In genomic region chr7:12623885-12624498, GRCh38 we compare ENCODE assay signal across 9 cellular contexts. TPM values are rescaled to one million over a fixed set of nuclear protein-coding genes. Genes with fewer than 3 reads are reported as not detected.
DNase-seq lines count a peak whose midpoint lies in the region; ATAC-seq, FAIRE-seq and TF ChIP-seq lines count a peak whose summit lies in the region.
"Had no signal": no experiment of that assay in that cellular context is flagged by ENCODE, and none has a peak within 500 bp of the region (broad histone marks: within the 10 kb centered on the region; RNA-seq: fewer than 3 reads in every experiment).

No MANE protein-coding gene starts in this region.

- no peak overlapping the region for H2BK5ac ChIP-seq in H1 (ENCODE audit: low read depth, low read length)

- H3K36me3 ChIP-seq in H1 (ENCODE audit: control insufficient read depth in 2 of 4, insufficient read depth in 4 of 4, low read length in 3 of 4) (no peaks in the 10 kb centered on the region), psoas muscle (ENCODE audit: insufficient read depth in 1 of 2, low read depth in 1 of 2) (no peaks in the 10 kb centered on the region)
- H3K36me3 ChIP-seq: SJSA1 had no signal

- H3K4me2 ChIP-seq in H1 (ENCODE audit: insufficient read depth in 1 of 2, low read depth in 2 of 2, low read length in 2 of 2) = no peak overlapping the region

- POLR2A ChIA-PET in H1 (lab: Charles Lee; ENCODE audit: partially characterized antibody) = no interaction called here

- no peak overlapping the region for H4K91ac ChIP-seq in H1 (replicated peaks; ENCODE audit: insufficient read length, low read length)

- no peak overlapping the region for H3K23ac ChIP-seq in H1 (ENCODE audit: insufficient read length)

- DNase-seq in DMS153 treated with DMSO at 0.1 percent for 48 hours (lab: John Stamatoyannopoulos, UW; ENCODE audit: unreplicated experiment) (peak; percentile 72), NCI-H345 treated with DMSO at 0.1 percent for 48 hours (lab: John Stamatoyannopoulos, UW; ENCODE audit: unreplicated experiment) (peak; percentile 34), H1 (ENCODE audit: low read depth in 1 of 2, low spot score in 2 of 2) (no peak), psoas muscle (no peak), islet precursor cell (no peak)
- no peak for DNase-seq in activated CD8-positive, alpha-beta memory T cell treated with anti-CD3 and anti-CD28 coated beads, Interleukin-2, amount 50 U/mL, for 48 hours

- no peak overlapping the region for H2BK120ac ChIP-seq in H1 (replicated peaks; ENCODE audit: low read depth, low read length)

- TF ChIP-seq CTCF in H1 (IDR thresholded peaks at IDR 0.05; ENCODE audit: control extremely low read depth in 1 of 3, insufficient read depth in 1 of 3, low read depth in 1 of 3, low read length in 3 of 3) (peak in 2 of 3 experiments; percentile 41 to 48; a peak in 2 of 4 replicates), psoas muscle (IDR thresholded peaks at IDR 0.05) (peak; percentile 59)

- H3K79me1 ChIP-seq in H1 (ENCODE audit: low read depth, low read length) = no peaks in the 10 kb centered on the region; the same call in 1 of the 2 replicates

- H3K9me3 ChIP-seq in H1 (ENCODE audit: insufficient read depth in 2 of 2, low read depth in 1 of 2, low read length in 1 of 2) = no peaks in the 10 kb centered on the region
- no peaks in the 10 kb centered on the region for H3K9me3 ChIP-seq in psoas muscle
- H3K9me3 ChIP-seq: SJSA1 had no signal

- H2BK15ac ChIP-seq in H1 (ENCODE audit: low read length) = no peak overlapping the region

- H3K23me2 ChIP-seq in H1 (ENCODE audit: low read depth, low read length) = no peaks in the 10 kb centered on the region

- no peaks in the 10 kb centered on the region for H4K20me1 ChIP-seq in H1 (replicated peaks in 1 of 2; ENCODE audit: control insufficient read depth in 1 of 2, insufficient read depth in 2 of 2, low read length in 2 of 2)

- H3K4me3 ChIP-seq in H1 (ENCODE audit: extremely low read depth in 1 of 4, insufficient read depth in 2 of 4, low read depth in 3 of 4, low read length in 4 of 4) (no peak overlapping the region), psoas muscle (no peak overlapping the region)
- H3K4me3 ChIP-seq: SJSA1 had no signal

- 54% methylated on average over 1 of the region's 1 CpG; no CpG with 5 or more reads in 1 of the 2 experiments for WGBS in H1 (ENCODE audit: extremely low coverage in 1 of 2, insufficient coverage in 1 of 2, insufficient read length in 1 of 2, insufficient replicate concordance in 2 of 2, low coverage in 1 of 2, low lambda C conversion rate in 2 of 2, missing lambda C conversion rate in 1 of 2), 2 experiments
- 18 to 29% (median 27%) methylated on average over 1 of the region's 1 CpG for WGBS in psoas muscle, 3 donors

- intact Hi-C loops in psoas muscle (cut with DNase I) = loop anchor here in 1 of 2 donors (5.0 kb wide), 1 partner anchor 102 kb away; no protein-coding TSS in a partner anchor

- peak; percentile 49 for ATAC-seq in GM21825 (IDR thresholded peaks at IDR 0.05; ENCODE audit: unreplicated experiment)
- ATAC-seq in psoas muscle = no peak
- ATAC-seq in HG03095 (IDR thresholded peaks at IDR 0.05; ENCODE audit: unreplicated experiment) = no peak

- H3K4ac ChIP-seq in H1 (replicated peaks; ENCODE audit: insufficient read length, low read depth, low read length) = no peak overlapping the region

- no peak overlapping the region for H3K18ac ChIP-seq in H1 (ENCODE audit: extremely low read depth, low read length)

- no peak overlapping the region for H3K14ac ChIP-seq in H1 (ENCODE audit: insufficient read length)

- TF ChIP-seq EP300 in H1 (IDR thresholded peaks at IDR 0.05; ENCODE audit: borderline replicate concordance in 1 of 2, low read depth in 2 of 2, low read length in 2 of 2) = no peak

- no peak for TF ChIP-seq POLR2A in H1 (IDR thresholded peaks at IDR 0.05; ENCODE audit: control extremely low read depth in 1 of 2, low read depth in 2 of 2, low read length in 2 of 2)

- H3K9ac ChIP-seq in H1 (replicated peaks in 1 of 4; ENCODE audit: extremely low read depth in 1 of 4, low read depth in 3 of 4, low read length in 3 of 4) = no peak overlapping the region

- no peak overlapping the region for H4K5ac ChIP-seq in H1 (ENCODE audit: insufficient read length, low read depth, low read length)

- H2BK20ac ChIP-seq in H1 (ENCODE audit: low read length) = no peak overlapping the region

- H3K27me3 ChIP-seq in H1 (replicated peaks in 1 of 4; ENCODE audit: control insufficient read depth in 3 of 4, extremely low read depth in 1 of 4, insufficient read depth in 3 of 4, low read length in 3 of 4) (no peaks in the 10 kb centered on the region), psoas muscle (ENCODE audit: insufficient read depth in 3 of 3, low read length in 2 of 3) (no peaks in the 10 kb centered on the region)
- H3K27me3 ChIP-seq: SJSA1 had no signal

- no peak overlapping the region for H3K56ac ChIP-seq in H1 (replicated peaks; ENCODE audit: insufficient read length, low read depth, low read length)

- peak; percentile 50 for FAIRE-seq in H1 (lab: Jason Lieb, UNC)

- peak; percentile 68 to 78 for TF ChIP-seq RAD21 in H1 (IDR thresholded peaks at IDR 0.05 in 1 of 2, conservative IDR thresholded peaks at IDR 0.05 in 1 of 2; ENCODE audit: low read depth in 2 of 2, low read length in 2 of 2)

- H2BK12ac ChIP-seq in H1 (ENCODE audit: low read depth, low read length) = no peak overlapping the region

- no peak overlapping the region for H2AFZ ChIP-seq in H1 (ENCODE audit: low read length)

- CTCF ChIA-PET in H1 (lab: Charles Lee; ENCODE audit: partially characterized antibody) = interaction anchor here (0.6 to 4.4 kb wide), 26 partner anchors 11 to 810 kb away, joined by 3 to 84 read pairs (median 6); partner anchors contain the start of gene SCIN

- H3K4me1 ChIP-seq in H1 (replicated peaks in 1 of 4; ENCODE audit: control insufficient read depth in 3 of 4, insufficient read depth in 4 of 4, low read length in 3 of 4) = no peaks in the 10 kb centered on the region
- no peaks in the 10 kb centered on the region for H3K4me1 ChIP-seq in psoas muscle

- H2AK5ac ChIP-seq in H1 (ENCODE audit: low read depth, low read length) = no peak overlapping the region

- no peak overlapping the region for H3K27ac ChIP-seq in H1 (ENCODE audit: low read depth, low read length)
- no peak overlapping the region for H3K27ac ChIP-seq in psoas muscle
- H3K27ac ChIP-seq: SJSA1 had no signal

- H4K8ac ChIP-seq in H1 (ENCODE audit: extremely low read depth, insufficient read depth, low read length) = no peak overlapping the region

- no peaks in the 10 kb centered on the region for H3K79me2 ChIP-seq in H1 (ENCODE audit: control insufficient read depth in 1 of 2, insufficient read depth in 2 of 2, low read length in 2 of 2)

TF ChIP-seq in H1, 55 proteins besides CTCF, POLR2A, EP300 and RAD21 (continues in another document):
- TF ChIP-seq KDM5A (IDR thresholded peaks at IDR 0.05; ENCODE audit: low read length) (no peak), NRF1 (IDR thresholded peaks at IDR 0.05; ENCODE audit: low read depth, low read length) (no peak), CBX5 (IDR thresholded peaks at IDR 0.05; ENCODE audit: low read depth, low read length) (no peak), SIRT6 (IDR thresholded peaks at IDR 0.05; ENCODE audit: low read length) (no peak), MAX (IDR thresholded peaks at IDR 0.05) (no peak), ASH2L (IDR thresholded peaks at IDR 0.05; ENCODE audit: low read length) (no peak), RFX5 (IDR thresholded peaks at IDR 0.05; ENCODE audit: borderline replicate concordance, low read depth, low read length) (no peak), EZH2 (IDR thresholded peaks at IDR 0.05; ENCODE audit: low read depth, low read length, severe bottlenecking) (no peak), PHF8 (conservative IDR thresholded peaks at IDR 0.05; ENCODE audit: low read depth, low read length) (no peak), GTF2F1 (IDR thresholded peaks at IDR 0.05; ENCODE audit: borderline replicate concordance, low read depth, low read length) (no peak), JUN (IDR thresholded peaks at IDR 0.05; ENCODE audit: low read depth, low read length) (no peak), HDAC2 (IDR thresholded peaks at IDR 0.05; ENCODE audit: borderline replicate concordance in 1 of 2, low read depth in 2 of 2, low read length in 2 of 2) (no peak), SIN3A (conservative IDR thresholded peaks at IDR 0.05 in 1 of 2, IDR thresholded peaks at IDR 0.05 in 1 of 2; ENCODE audit: low read depth in 1 of 2, low read length in 2 of 2) (no peak), ATF2 (IDR thresholded peaks at IDR 0.05; ENCODE audit: low read length) (no peak), NANOG (IDR thresholded peaks at IDR 0.05; ENCODE audit: insufficient read depth, low read depth, low read length, poor library complexity, severe bottlenecking) (no peak), POU5F1 (IDR thresholded peaks at IDR 0.05; ENCODE audit: low read depth, low read length) (no peak)

RNA-seq across cellular contexts. Expression of gene SCIN, which starts 53.5 kb away (rescaled TPM):
- 1.9 and 2.3 TPM in 2 replicates for total RNA-seq in H1 (2021; fragmentation: NEBNext Ultra II Directional; extraction: Animal tissue kit (Norgen Biotek cat#: 25700))
- 0.47 and 0.49 TPM in 2 replicates for polyA plus RNA-seq in H1 (2011; rRNA removed)
- 1.1 TPM for polyA plus RNA-seq in H1 (2011; cell fraction: cytosol; rRNA removed)
- polyA plus RNA-seq in H1 (2011; cell fraction: nucleus; rRNA removed) = 0.87 TPM
- polyA plus RNA-seq in H1 (2012, experiment 1 of 2) = 0.91 to 1.5 TPM (median 1.3 TPM) in 4 replicates
- polyA plus RNA-seq in H1 (2012, experiment 2 of 2) = 0.14 TPM
- polyA plus RNA-seq in H1 (2013, experiment 1 of 2) = 0.97 TPM
- polyA plus RNA-seq in H1 (2013, experiment 2 of 2) = 0.68 TPM
- polyA minus RNA-seq in H1 (2011; rRNA and poly(A)+ RNA removed) = 1.6 and 2.1 TPM in 2 replicates
- polyA minus RNA-seq in H1 (2011; cell fraction: cytosol; rRNA and poly(A)+ RNA removed) = 1.8 TPM
- 2.1 TPM for polyA minus RNA-seq in H1 (2011; cell fraction: nucleus; rRNA and poly(A)+ RNA removed)
- total RNA-seq in psoas muscle = under 1 TPM in 3 of 4 donors, not detected in 1; 0.11 to 0.17 (median 0.15) TPM
- under 1 TPM in 1 of 3 donors, not detected in 2; 0.08 TPM for polyA plus RNA-seq in psoas muscle

Comparison
In these comparisons a context has a peak if more than half of its experiments do, and no peak if none do; other contexts are left out.
1. DNase-seq: peak in DMS153 treated with DMSO at 0.1 percent for 48 hours (single experiment) and NCI-H345 treated with DMSO at 0.1 percent for 48 hours (single experiment); none in H1 (0 of 2), psoas muscle (0 of 2), activated CD8-positive, alpha-beta memory T cell treated with anti-CD3 and anti-CD28 coated beads, Interleukin-2, amount 50 U/mL, for 48 hours (single experiment) and islet precursor cell (single experiment).